15 cellular contexts compared by ENCODE assay signal in genomic region chr14:23022849-23023499, GRCh38. TPM values are rescaled to one million over a fixed set of nuclear protein-coding genes. Genes with fewer than 3 reads are reported as not detected.
A peak's percentile ranks its signal among the peaks of the same experiment; 100 is the strongest.
DNase-seq lines count a peak whose midpoint lies in the region; ATAC-seq lines count a peak whose summit lies in the region.
"Had no signal": no experiment of that assay in that cellular context is flagged by ENCODE, and none has a peak within 500 bp of the region (broad histone marks: within the 10 kb centered on the region; RNA-seq: fewer than 3 reads in every experiment).

No MANE protein-coding gene starts in this region.

- no peak for ATAC-seq in Right ventricle myocardium inferior
- ATAC-seq: HCT116 had no signal

- DNase-seq in NCI-H524 (lab: John Stamatoyannopoulos, UW) (peak; percentile 40 to 79), NCI-H524 treated with DMSO at 0.1 percent for 48 hours (lab: John Stamatoyannopoulos, UW) (no peak), NCI-H82 treated with DMSO at 0.1 percent for 48 hours (lab: John Stamatoyannopoulos, UW; ENCODE audit: unreplicated experiment) (peak; percentile 91), head of caudate nucleus (peak in 23 of 42 donors; percentile 17 to 70 (median 34)), Right ventricle myocardium inferior (ENCODE audit: missing footprints) (no peak), NCI-H2227 (lab: John Stamatoyannopoulos, UW; ENCODE audit: unreplicated experiment) (no peak)
- DNase-seq: 8988T; activated B cell treated with CpG ODN at 0.5 μM for 24 hours; DND-41; stimulated activated naive CD4-positive, alpha-beta T cell treated with Interleukin-2 at 50 U/mL for 16 hours; T-helper 2 cell; upper lobe of left lung had no signal

- intact Hi-C loops in head of caudate nucleus (cut with DNase I), result no loop called here
- intact Hi-C loops in Right ventricle myocardium inferior (cut with DNase I), result no loop called here

RNA-seq across cellular contexts. Expression of gene PSMB5, which starts 11.7 kb away (rescaled TPM):
- 134 TPM for total RNA-seq in Right ventricle myocardium inferior

RNA-seq across cellular contexts. Expression of gene C14orf93, which starts 13.0 kb away (rescaled TPM):
- total RNA-seq in Right ventricle myocardium inferior, result 5.6 TPM

RNA-seq across cellular contexts. Expression of gene PSMB11, which starts 19.0 kb away (rescaled TPM):
- not detected for total RNA-seq in Right ventricle myocardium inferior
- total RNA-seq: activated B cell treated with CpG ODN at 0.5 μM for 24 hours, lung, neural crest cell, upper lobe of left lung had no signal

RNA-seq across cellular contexts. Expression of gene CDH24, which starts 34.3 kb away (rescaled TPM):
- 2.5 TPM for total RNA-seq in Right ventricle myocardium inferior

RNA-seq across cellular contexts. Expression of gene AJUBA, which starts 40.6 kb away (rescaled TPM):
- total RNA-seq in Right ventricle myocardium inferior, result 13.1 TPM

Comparison
In these comparisons a context has a peak if more than half of its experiments do, and no peak if none do; other contexts are left out.
1. DNase-seq: peak in NCI-H524 (2 of 2), NCI-H82 treated with DMSO at 0.1 percent for 48 hours (single experiment) and head of caudate nucleus (23 of 42); none in NCI-H524 treated with DMSO at 0.1 percent for 48 hours (single experiment), Right ventricle myocardium inferior (single experiment) and NCI-H2227 (single experiment).